In genomic region chr14:90720832-90721231, GRCh38 we compare ENCODE assay signal across 25 cellular contexts.
"Had no signal": no experiment of that assay in that cellular context is flagged by ENCODE, and none has a peak within 500 bp of the region (broad histone marks: within the 10 kb centered on the region; RNA-seq: fewer than 3 reads in every experiment).

No MANE protein-coding gene starts in this region.

- H3K27me3 ChIP-seq: brain microvascular endothelial cell, cardiac muscle cell, SJCRH30 had no signal

- H3K9me3 ChIP-seq: SJCRH30 had no signal

- H3K36me3 ChIP-seq: brain microvascular endothelial cell, cardiac muscle cell had no signal

- H3K4me3 ChIP-seq: cardiac muscle cell, SJCRH30 had no signal

- H3K27ac ChIP-seq: brain microvascular endothelial cell, cardiac muscle cell, RWPE1, SJCRH30 had no signal

- ATAC-seq: Panc1, WTC11 had no signal

- H3K4me1 ChIP-seq: SJCRH30 had no signal

- DNase-seq: activated CD4-positive, alpha-beta T cell treated with anti-CD3 and anti-CD28 coated beads for 48 hours; activated CD4-positive, alpha-beta T cell treated with anti-CD3 and anti-CD28 coated beads, Interleukin-2, amount 50 U/mL, for 4 hours; activated CD4-positive, CD25-positive, alpha-beta regulatory T cell treated with anti-CD3 and anti-CD28 coated beads, Interleukin-2, amount 50 U/mL, for 72 hours; activated gamma-delta T cell; activated naive CD4-positive, alpha-beta T cell treated with anti-CD3 and anti-CD28 coated beads for 36 hours; activated T-cell treated with anti-CD3 and anti-CD28 coated beads for 4 hours; activated T-cell treated with anti-CD3 and anti-CD28 coated beads, Interleukin-2, amount 50 U/mL, for 48 hours; Karpas-422; NCI-H1105 treated with DMSO at 0.1 percent for 48 hours; NCI-H1436 treated with DMSO at 0.1 percent for 48 hours; NCI-H187; NCI-H2081; NCI-H2171; NCI-H226; NCI-H510A; NCI-H526 treated with DMSO at 0.1 percent for 48 hours; NCI-H82; Right ventricle myocardium superior; SJCRH30; SW 1271 had no signal
